Comparison of ENCODE assay signal across 21 cellular contexts in genomic region chr5:77302247-77302646, GRCh38.
DNase-seq lines count a peak whose midpoint lies in the region; ATAC-seq and TF ChIP-seq lines count a peak whose summit lies in the region.
"Had no signal": no experiment of that assay in that cellular context is flagged by ENCODE, and none has a peak within 500 bp of the region (broad histone marks: within the 10 kb centered on the region; RNA-seq: fewer than 3 reads in every experiment).

No MANE protein-coding gene starts in this region.

- H3K27ac ChIP-seq in HL-60 (replicated peaks) (no peak overlapping the region), VCaP (peak overlapping the region; percentile 64), temporal lobe (ENCODE audit: low read depth, low read length) (peak overlapping the region; percentile 5)
- H3K27ac ChIP-seq: adrenal gland, brain microvascular endothelial cell, pancreas had no signal

- no peak for ATAC-seq in GM21528 (IDR thresholded peaks at IDR 0.05; ENCODE audit: low FRiP score, unreplicated experiment)
- ATAC-seq: K562 had no signal

- peak; percentile 13 to 19 for DNase-seq in HL-60 (ENCODE audit: low read depth in 1 of 2, low spot score in 1 of 2)
- no peak for DNase-seq in fibroblast of villous mesenchyme (ENCODE audit: low read depth)
- no peak for DNase-seq in NCI-H1105 (lab: John Stamatoyannopoulos, UW)
- no peak for DNase-seq in NCI-H146 (lab: John Stamatoyannopoulos, UW)
- DNase-seq: activated CD4-positive, alpha-beta T cell treated with anti-CD3 and anti-CD28 coated beads for 48 hours; activated naive CD4-positive, alpha-beta T cell treated with anti-CD3 and anti-CD28 coated beads for 36 hours; adrenal gland; NCI-H1417; NCI-H748 treated with DMSO at 0.1 percent for 48 hours; OCI-M1; pancreas; retina; stimulated activated CD4-positive, alpha-beta T cell treated with anti-CD3 and anti-CD28 coated beads, Interleukin-1b, Interleukin-23, amount 100 ng/mL, for 48 hours; stimulated activated CD8-positive, alpha-beta memory T cell treated with anti-CD3 and anti-CD28 coated beads, Interleukin-4, amount 100 ng/mL, for 48 hours had no signal

- no peak for TF ChIP-seq CTCF in HL-60 (IDR thresholded peaks at IDR 0.05; ENCODE audit: insufficient read depth, low read length)
- TF ChIP-seq CTCF in VCaP (conservative IDR thresholded peaks at IDR 0.05) = no peak
- peak; percentile 10 for TF ChIP-seq CTCF in fibroblast of villous mesenchyme (IDR thresholded peaks at IDR 0.05; ENCODE audit: insufficient read depth, low read depth, low read length)

- no peaks in the 10 kb centered on the region for H3K27me3 ChIP-seq in HL-60 (ENCODE audit: insufficient read depth, poor library complexity, severe bottlenecking)
- H3K27me3 ChIP-seq: adrenal gland, brain microvascular endothelial cell, pancreas had no signal

- H3K4me3 ChIP-seq in HL-60 (replicated peaks; ENCODE audit: insufficient read depth, low read length) (no peak overlapping the region), fibroblast of villous mesenchyme (ENCODE audit: low read depth, low read length) (no peak overlapping the region)
- H3K4me3 ChIP-seq: adrenal gland, K562, lung, pancreas, smooth muscle cell had no signal

Comparison
In these comparisons a context has a peak if more than half of its experiments do, and no peak if none do; other contexts are left out.
1. DNase-seq: peak in HL-60 (2 of 2); none in fibroblast of villous mesenchyme (single experiment), NCI-H1105 (single experiment) and NCI-H146 (single experiment).